Comparison of ENCODE assay signal across 8 cellular contexts in the genomic region with DNA sequence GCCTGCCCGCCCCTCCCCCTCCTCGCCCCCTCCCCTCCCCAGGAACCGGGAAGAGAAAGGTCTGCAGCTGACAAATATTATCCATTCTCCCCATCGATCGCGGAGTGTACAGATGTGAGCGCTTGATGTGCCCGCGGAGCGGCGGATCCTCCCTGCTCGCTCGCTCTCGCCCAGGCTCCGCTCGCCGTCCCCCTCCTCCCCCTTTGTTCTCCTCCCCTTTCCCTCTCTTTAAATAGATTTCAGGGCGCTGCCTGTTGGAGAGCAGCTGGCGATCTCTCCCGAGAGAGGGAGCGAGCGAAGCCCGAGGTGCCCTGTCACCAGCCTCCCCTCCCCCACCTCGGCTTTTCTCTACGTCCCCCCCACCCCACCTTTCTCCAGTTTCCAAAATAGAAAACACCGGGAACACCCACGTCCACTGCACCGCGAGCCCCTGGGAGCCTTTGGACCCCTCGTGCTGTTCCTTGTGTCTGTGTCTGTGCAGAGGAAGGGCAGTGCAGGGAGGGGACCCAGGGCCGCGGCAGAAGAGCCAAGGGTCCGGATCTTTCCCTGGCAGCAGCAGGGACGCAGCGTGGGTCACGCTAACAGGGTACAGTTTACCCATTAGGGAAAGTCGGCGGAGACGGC. TPM values are rescaled to one million over a fixed set of nuclear protein-coding genes. Genes with fewer than 3 reads are reported as not detected.
DNase-seq lines count a peak whose midpoint lies in the region; ATAC-seq and TF ChIP-seq lines count a peak whose summit lies in the region.

No MANE protein-coding gene starts in this region.

- TF ChIP-seq CTCF in LNCaP clone FGC (IDR thresholded peaks at IDR 0.05; ENCODE audit: control insufficient read depth, extremely low read depth, insufficient read depth) (no peak), fibroblast of the aortic adventitia (IDR thresholded peaks at IDR 0.05; ENCODE audit: insufficient read depth, low read length) (no peak)

- DNase-seq in DMS53 (lab: John Stamatoyannopoulos, UW) = peak; percentile 91
- DNase-seq in LNCaP clone FGC (ENCODE audit: low read depth) = no peak
- DNase-seq in SW480 (ENCODE audit: low spot score) = peak; percentile 80
- DNase-seq in fibroblast of the aortic adventitia (ENCODE audit: low read depth) = no peak
- peak; percentile 10 for DNase-seq in occipital lobe (lab: John Stamatoyannopoulos, UW)
- no peak for DNase-seq in cerebellar nuclear complex (lab: John Stamatoyannopoulos, UW)

- ATAC-seq in HG03354 (IDR thresholded peaks at IDR 0.05; ENCODE audit: poor library complexity, severe bottlenecking, unreplicated experiment) (no peak), HG02642 (IDR thresholded peaks at IDR 0.05; ENCODE audit: poor library complexity, unreplicated experiment) (no peak)

- H3K4me3 ChIP-seq in LNCaP clone FGC (ENCODE audit: low read depth, low read length) (peak overlapping the region; percentile 49), fibroblast of the aortic adventitia (ENCODE audit: low read depth, low read length) (peak overlapping the region; percentile 37)

RNA-seq across cellular contexts. Expression of a gene that starts 56.6 kb away (rescaled TPM):
- 8.2 and 12.7 TPM in 2 replicates for total RNA-seq in fibroblast of the aortic adventitia (ENCODE audit: low replicate concordance)
- total RNA-seq in occipital lobe = 26.0 TPM

Comparison
In these comparisons a context has a peak if more than half of its experiments do, and no peak if none do; other contexts are left out.
1. DNase-seq: peak in DMS53 (single experiment), SW480 (single experiment) and occipital lobe (single experiment); none in LNCaP clone FGC (single experiment), fibroblast of the aortic adventitia (single experiment) and cerebellar nuclear complex (0 of 2).